Comparison of ENCODE assay signal across 2 cellular contexts in genomic region chr17:17815062-17815406, GRCh38.
TF ChIP-seq lines count a peak whose summit lies in the region.

No MANE protein-coding gene starts in this region.

TF ChIP-seq in HCT116, 20 proteins besides CTCF, POLR2A, EP300 and RAD21 (continued from another document):
- no peak for TF ChIP-seq ZBTB33 (IDR thresholded peaks at IDR 0.05; ENCODE audit: extremely low read depth, insufficient replicate concordance, low read length)
- TF ChIP-seq SIN3A (IDR thresholded peaks at IDR 0.05; ENCODE audit: low read depth) = no peak
- TF ChIP-seq POLR2AphosphoS5 (IDR thresholded peaks at IDR 0.05; ENCODE audit: low read depth, low read length) = peak; percentile 20; the same call in 1 of the 2 replicates
- no peak for TF ChIP-seq YY1 (IDR thresholded peaks at IDR 0.05; ENCODE audit: extremely low read depth, insufficient replicate concordance, low read depth, low read length)

TF ChIP-seq in GM23338, 12 proteins besides CTCF, POLR2A, EP300 and RAD21 (continued from another document):
- TF ChIP-seq REST (IDR thresholded peaks at IDR 0.05; ENCODE audit: unreplicated experiment) (no peak), ZNF462 (CRISPR knock-in tag; IDR thresholded peaks at IDR 0.05) (no peak), ETS1 (IDR thresholded peaks at IDR 0.05) (no peak), ZNF331 (CRISPR knock-in tag; IDR thresholded peaks at IDR 0.05; ENCODE audit: low read depth) (no peak)
